24 cellular contexts compared by ENCODE assay signal in the genomic region with DNA sequence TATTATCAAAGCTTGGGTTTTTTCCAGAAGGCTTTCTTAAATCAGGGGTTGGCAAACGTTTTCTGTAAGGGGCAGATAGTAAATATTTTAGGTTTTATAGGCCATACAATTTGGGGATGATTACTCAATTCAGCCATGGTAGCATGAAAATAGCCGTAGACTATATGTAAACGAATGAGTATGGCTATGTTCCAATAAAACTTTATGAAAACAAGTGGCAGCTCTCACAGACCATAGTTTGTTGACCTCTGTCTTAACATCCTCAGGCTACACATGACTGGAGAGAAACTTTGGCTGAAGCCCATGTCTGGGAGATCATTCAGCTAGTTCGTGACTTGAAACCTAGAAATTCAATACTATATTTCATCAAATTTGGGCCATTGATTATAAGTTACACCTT. TPM values are rescaled to one million over a fixed set of nuclear protein-coding genes. Genes with fewer than 3 reads are reported as not detected.
DNase-seq lines count a peak whose midpoint lies in the region; ATAC-seq and TF ChIP-seq lines count a peak whose summit lies in the region.
"Had no signal": no experiment of that assay in that cellular context is flagged by ENCODE, and none has a peak within 500 bp of the region (broad histone marks: within the 10 kb centered on the region; RNA-seq: fewer than 3 reads in every experiment).

No MANE protein-coding gene starts in this region.

- H3K9me3 Mint-ChIP-seq in MCF 10A (ENCODE audit: unreplicated experiment), result peaks cover 16% of the 10 kb centered on the region
- no peaks in the 10 kb centered on the region for H3K9me3 Mint-ChIP-seq in central memory CD8-positive, alpha-beta T cell
- H3K9me3 Mint-ChIP-seq: activated naive CD4-positive, alpha-beta T cell treated with anti-CD3 and anti-CD28 coated beads for 36 hours; activated T-cell treated with anti-CD3 and anti-CD28 coated beads, Interleukin-2, amount 50 U/mL, for 4 hours had no signal

- BruUV-seq in MCF 10A (replicated peaks; lab: Mats Ljungman, UMichigan) (no TSS peak), mammary epithelial cell (replicated peaks; lab: Mats Ljungman, UMichigan) (no TSS peak)

- H3K4me3 ChIP-seq in mammary epithelial cell (replicated peaks in 1 of 3; ENCODE audit: insufficient read depth in 1 of 3, low read depth in 2 of 3, low read length in 3 of 3), result no peak overlapping the region
- H3K4me3 ChIP-seq in right lobe of liver, result no peak overlapping the region
- H3K4me3 ChIP-seq in mucosa of descending colon, result no peak overlapping the region
- H3K4me3 ChIP-seq in Karpas-422 (ENCODE audit: low read length), result no peak overlapping the region
- H3K4me3 ChIP-seq in upper lobe of left lung, result no peak overlapping the region
- H3K4me3 ChIP-seq: colonic mucosa, thyroid gland had no signal

- POLR2A ChIA-PET in MCF 10A (lab: Yijun Ruan, JAX), result interaction anchor here (0.7 to 18.6 kb wide), 5 partner anchors 12 to 284 kb away, joined by 3 to 248 read pairs (median 4); a partner anchor contains a TSS

- H3K4me1 Mint-ChIP-seq in MCF 10A (ENCODE audit: insufficient read depth, unreplicated experiment), result peaks cover 52% of the 10 kb centered on the region
- H3K4me1 Mint-ChIP-seq in central memory CD8-positive, alpha-beta T cell, result peaks cover 44% of the 10 kb centered on the region

- H3K4me3 Mint-ChIP-seq in MCF 10A (ENCODE audit: unreplicated experiment), result no peak overlapping the region
- no peak overlapping the region for H3K4me3 Mint-ChIP-seq in central memory CD8-positive, alpha-beta T cell
- H3K4me3 Mint-ChIP-seq: activated CD8-positive, alpha-beta T cell treated with anti-CD3 and anti-CD28 coated beads, Interleukin-2, amount 10 ng/mL, durations not matched to agents 7 days and 5 days; activated naive CD4-positive, alpha-beta T cell treated with anti-CD3 and anti-CD28 coated beads for 36 hours; activated T-cell treated with anti-CD3 and anti-CD28 coated beads, Interleukin-2, amount 50 U/mL, for 4 hours; naive B cell; stimulated activated naive B cell treated with anti-CD40 and anti-IgM and Interleukin-4, amounts not matched to agents 10 μg/mL and 1 μg/mL and 100 μg/mL, for 72 hours had no signal

- no peak for TF ChIP-seq EP300 in upper lobe of left lung (IDR thresholded peaks at IDR 0.05)

- no peaks in the 10 kb centered on the region for H3K9me2 ChIP-seq in Karpas-422 (replicated peaks; ENCODE audit: insufficient read depth, low read length)
- H3K9me2 ChIP-seq: SK-N-SH had no signal

- no peak for TF ChIP-seq POLR2A in right lobe of liver (IDR thresholded peaks at IDR 0.05)
- TF ChIP-seq POLR2A in upper lobe of left lung (IDR thresholded peaks at IDR 0.05), result no peak

- dilution Hi-C loops in mammary epithelial cell (cut with HindIII; ENCODE audit: low sequenced_read_pairs), result no loop called here

- peaks cover 8% of the 10 kb centered on the region for H3K9me3 ChIP-seq in mammary epithelial cell (replicated peaks; ENCODE audit: insufficient read depth, low read length)
- H3K9me3 ChIP-seq in right lobe of liver, result no peaks in the 10 kb centered on the region
- H3K9me3 ChIP-seq in mucosa of descending colon, result no peaks in the 10 kb centered on the region
- H3K9me3 ChIP-seq in Karpas-422 (ENCODE audit: low read length), result no peaks in the 10 kb centered on the region; the same call in 1 of the 2 replicates
- H3K9me3 ChIP-seq in upper lobe of left lung, result no peaks in the 10 kb centered on the region
- H3K9me3 ChIP-seq: colonic mucosa, SK-N-SH, thyroid gland had no signal

- no peaks in the 10 kb centered on the region for H3K27me3 Mint-ChIP-seq in MCF 10A (ENCODE audit: insufficient read depth, unreplicated experiment)
- H3K27me3 Mint-ChIP-seq in central memory CD8-positive, alpha-beta T cell, result no peaks in the 10 kb centered on the region
- H3K27me3 Mint-ChIP-seq: naive B cell; stimulated activated naive B cell treated with anti-CD40 and anti-IgM and Interleukin-4, amounts not matched to agents 10 μg/mL and 1 μg/mL and 100 μg/mL, for 72 hours had no signal

- intact Hi-C loops in MCF 10A (cut with micrococcal nuclease), result no loop called here
- intact Hi-C loops in mammary epithelial cell (cut with micrococcal nuclease), result no loop called here
- intact Hi-C loops in right lobe of liver (cut with DNase I), result no loop called here
- intact Hi-C loops in mucosa of descending colon (cut with DNase I, micrococcal nuclease), result no loop called here

- CTCF ChIA-PET in MCF 10A (lab: Yijun Ruan, JAX) (interaction anchor here (0.7 to 1.7 kb wide), 5 partner anchors 10 to 287 kb away, joined by 3 to 9 read pairs (median 3); no protein-coding TSS in a partner anchor), mammary epithelial cell (lab: Charles Lee; ENCODE audit: low non-redundant PET) (no interaction called here)

- in situ Hi-C loops in mammary epithelial cell (cut with MboI; ENCODE audit: low sequenced_read_pairs in 2 of 2), result no loop called here

- H2AFZ ChIP-seq in mammary epithelial cell (ENCODE audit: low read depth, low read length) (no peak overlapping the region), Karpas-422 (ENCODE audit: low read length) (no peak overlapping the region)
- H2AFZ ChIP-seq: parathyroid adenoma had no signal

- DNase-seq in MCF 10A (ENCODE audit: unreplicated experiment) (peak; percentile 24), mammary epithelial cell (no peak), right lobe of liver (no peak), mucosa of descending colon (no peak), Karpas-422 (no peak), upper lobe of left lung (no peak)
- DNase-seq in central memory CD8-positive, alpha-beta T cell (ENCODE audit: low spot score in 2 of 2), result no peak
- DNase-seq in activated CD8-positive, alpha-beta memory T cell treated with anti-CD3 and anti-CD28 coated beads, Interleukin-2, amount 50 U/mL, for 4 hours, result no peak
- DNase-seq: activated CD4-positive, CD25-positive, alpha-beta regulatory T cell; activated CD8-positive, alpha-beta T cell treated with anti-CD3 and anti-CD28 coated beads, Interleukin-2, amount 10 ng/mL, durations not matched to agents 7 days and 5 days; activated naive CD4-positive, alpha-beta T cell treated with anti-CD3 and anti-CD28 coated beads for 36 hours; activated T-cell treated with anti-CD3 and anti-CD28 coated beads, Interleukin-2, amount 50 U/mL, for 4 hours; colonic mucosa; DMS79 treated with DMSO at 0.1 percent for 48 hours; HCEC 1CT; naive B cell; NCI-H1105 treated with DMSO at 0.1 percent for 48 hours; NCI-H524; RPMI8226; SK-N-SH; stimulated activated naive B cell treated with anti-CD40 and anti-IgM and Interleukin-4, amounts not matched to agents 10 μg/mL and 1 μg/mL and 100 μg/mL, for 72 hours; thyroid gland had no signal

- H3K27ac ChIP-seq in mammary epithelial cell (ENCODE audit: insufficient read depth, low read depth, low read length) (no peak overlapping the region), right lobe of liver (peak overlapping the region in 2 of 3 donors; percentile 4 to 19), Karpas-422 (ENCODE audit: low read length) (no peak overlapping the region), upper lobe of left lung (peak overlapping the region in 1 of 4 donors; percentile 63)
- H3K27ac ChIP-seq: 22Rv1, colonic mucosa, parathyroid adenoma, thyroid gland had no signal

- H3K36me3 Mint-ChIP-seq in MCF 10A (ENCODE audit: insufficient read depth, unreplicated experiment), result peaks cover 56% of the 10 kb centered on the region
- peaks cover 10% of the 10 kb centered on the region for H3K36me3 Mint-ChIP-seq in central memory CD8-positive, alpha-beta T cell (ENCODE audit: insufficient read depth)

- no peak overlapping the region for H3K4me2 ChIP-seq in mammary epithelial cell (ENCODE audit: insufficient read depth, low read depth, low read length)
- H3K4me2 ChIP-seq in Karpas-422 (ENCODE audit: low read depth, low read length, poor library complexity, severe bottlenecking), result no peak overlapping the region
- H3K4me2 ChIP-seq: SK-N-SH had no signal

- H4K20me1 ChIP-seq in mammary epithelial cell (ENCODE audit: insufficient read depth, low read length), result no peaks in the 10 kb centered on the region
- H4K20me1 ChIP-seq in Karpas-422 (ENCODE audit: insufficient read depth, low read depth, low read length), result no peaks in the 10 kb centered on the region

- H3K36me3 ChIP-seq in mammary epithelial cell (ENCODE audit: insufficient read depth, low read length), result peaks cover 3% of the 10 kb centered on the region
- H3K36me3 ChIP-seq in right lobe of liver, result peaks cover 0 to 53% (median 15%) of the 10 kb centered on the region in 4 donors
- no peaks in the 10 kb centered on the region for H3K36me3 ChIP-seq in mucosa of descending colon (ENCODE audit: low read depth)
- H3K36me3 ChIP-seq in Karpas-422 (ENCODE audit: insufficient read depth, low read length), result peaks cover 59% of the 10 kb centered on the region
- H3K36me3 ChIP-seq in upper lobe of left lung, result peaks cover 0 to 12% (median 5%) of the 10 kb centered on the region in 4 donors
- H3K36me3 ChIP-seq: thyroid gland had no signal

- no peak overlapping the region for H3K9ac ChIP-seq in mammary epithelial cell (ENCODE audit: insufficient read depth, low read length)
- no peak overlapping the region for H3K9ac ChIP-seq in Karpas-422 (ENCODE audit: low read length)
- H3K9ac ChIP-seq: parathyroid adenoma, SK-N-SH had no signal

- WGBS in mammary epithelial cell (ENCODE audit: low coverage, missing lambda C conversion rate), result 84% methylated on average over 4 of the region's 4 CpGs
- 22% methylated on average over 4 of the region's 4 CpGs for WGBS in right lobe of liver (ENCODE audit: insufficient coverage, low coverage, low lambda C conversion rate, missing lambda C conversion rate)
- WGBS in upper lobe of left lung, 2 donors, result 64 to 67% methylated on average over 4 of the region's 4 CpGs

- H3K27me3 ChIP-seq in mammary epithelial cell (ENCODE audit: insufficient read depth, low read length), result no peaks in the 10 kb centered on the region
- no peaks in the 10 kb centered on the region for H3K27me3 ChIP-seq in right lobe of liver
- H3K27me3 ChIP-seq in Karpas-422 (ENCODE audit: low read length), result no peaks in the 10 kb centered on the region
- H3K27me3 ChIP-seq in upper lobe of left lung, result no peaks in the 10 kb centered on the region
- H3K27me3 ChIP-seq: colonic mucosa, thyroid gland had no signal

- no peak for TF ChIP-seq CTCF in MCF 10A (IDR thresholded peaks at IDR 0.05; ENCODE audit: unreplicated experiment)
- no peak for TF ChIP-seq CTCF in mammary epithelial cell (conservative IDR thresholded peaks at IDR 0.05 in 1 of 2, IDR thresholded peaks at IDR 0.05 in 1 of 2; ENCODE audit: extremely low read depth in 1 of 2, insufficient read depth in 1 of 2, low read depth in 1 of 2, low read length in 2 of 2)
- TF ChIP-seq CTCF in right lobe of liver (IDR thresholded peaks at IDR 0.05), result no peak
- TF ChIP-seq CTCF in mucosa of descending colon (IDR thresholded peaks at IDR 0.05), result no peak
- TF ChIP-seq CTCF in upper lobe of left lung (IDR thresholded peaks at IDR 0.05), result no peak

- H3K4me1 ChIP-seq in mammary epithelial cell (ENCODE audit: insufficient read depth, low read length), result peaks cover 53% of the 10 kb centered on the region
- peaks cover 0 to 49% (median 7%) of the 10 kb centered on the region in 4 donors for H3K4me1 ChIP-seq in right lobe of liver
- H3K4me1 ChIP-seq in mucosa of descending colon (ENCODE audit: low read depth), result no peaks in the 10 kb centered on the region
- H3K4me1 ChIP-seq in Karpas-422 (ENCODE audit: low read length), result no peaks in the 10 kb centered on the region
- peaks cover 6 to 28% (median 27%) of the 10 kb centered on the region in 4 donors for H3K4me1 ChIP-seq in upper lobe of left lung
- H3K4me1 ChIP-seq: colonic mucosa had no signal

- H3K79me2 ChIP-seq in mammary epithelial cell (ENCODE audit: insufficient read depth, low read length), result peaks cover 70% of the 10 kb centered on the region
- peaks cover 88% of the 10 kb centered on the region for H3K79me2 ChIP-seq in Karpas-422 (ENCODE audit: low read length)

- peak overlapping the region; percentile 41 for H3K27ac Mint-ChIP-seq in MCF 10A (ENCODE audit: low read depth, unreplicated experiment)
- peak overlapping the region; percentile 46 for H3K27ac Mint-ChIP-seq in central memory CD8-positive, alpha-beta T cell (ENCODE audit: low read depth)
- H3K27ac Mint-ChIP-seq: activated CD8-positive, alpha-beta T cell treated with anti-CD3 and anti-CD28 coated beads, Interleukin-2, amount 10 ng/mL, durations not matched to agents 7 days and 5 days; activated naive CD4-positive, alpha-beta T cell treated with anti-CD3 and anti-CD28 coated beads for 36 hours; stimulated activated naive B cell treated with anti-CD40 and anti-IgM and Interleukin-4, amounts not matched to agents 10 μg/mL and 1 μg/mL and 100 μg/mL, for 72 hours had no signal

- ATAC-seq in central memory CD8-positive, alpha-beta T cell (replicated peaks; ENCODE audit: extremely low read depth, poor library complexity, severe bottlenecking), result no peak
- ATAC-seq in right lobe of liver (peak; percentile 17 to 47 (median 40)), mucosa of descending colon (no peak), upper lobe of left lung (ENCODE audit: low FRiP score in 2 of 2) (no peak)
- ATAC-seq: activated CD8-positive, alpha-beta T cell treated with anti-CD3 and anti-CD28 coated beads, Interleukin-2, amount 10 ng/mL, durations not matched to agents 7 days and 5 days; activated T-cell treated with anti-CD3 and anti-CD28 coated beads, Interleukin-2, amount 50 U/mL, for 4 hours; stimulated activated naive B cell treated with anti-CD40 and anti-IgM and Interleukin-4, amounts not matched to agents 10 μg/mL and 1 μg/mL and 100 μg/mL, for 72 hours had no signal

RNA-seq across cellular contexts. Expression of a gene that starts 30.2 kb away (rescaled TPM):
- 77.3 and 78.4 TPM in 2 replicates for total RNA-seq in MCF 10A (2022)
- 100 to 1,000 TPM; 141 to 248 TPM for total RNA-seq in mammary epithelial cell
- 87.4 TPM for polyA plus RNA-seq in mammary epithelial cell
- polyA minus RNA-seq in mammary epithelial cell, result 60.9 TPM
- 100 to 1,000 TPM; 276 to 691 (median 425) TPM for total RNA-seq in right lobe of liver
- total RNA-seq in mucosa of descending colon, result 100 to 1,000 TPM; 408 to 683 (median 538) TPM
- 77.6 and 101 TPM in 2 replicates for total RNA-seq in Karpas-422 (2014; rRNA removed; shearing (Covaris generic); ENCODE audit: low replicate concordance)
- 100 to 1,000 TPM in 5 of 6 donors, 10 to 100 TPM in 1; 99.3 to 162 (median 115) TPM for total RNA-seq in upper lobe of left lung

Comparison
In these comparisons a context has a peak if more than half of its experiments do, and no peak if none do; other contexts are left out.
1. H3K27ac ChIP-seq: peak in right lobe of liver (2 of 3); none in mammary epithelial cell (single experiment) and Karpas-422 (single experiment).
2. ATAC-seq: peak in right lobe of liver (4 of 4); none in central memory CD8-positive, alpha-beta T cell (single experiment), mucosa of descending colon (single experiment) and upper lobe of left lung (0 of 2).